In genomic region chr16:85492617-85492957, GRCh38 we compare ENCODE assay signal across 11 cellular contexts.
A peak's percentile ranks its signal among the peaks of the same experiment; 100 is the strongest.
DNase-seq lines count a peak whose midpoint lies in the region; ATAC-seq and TF ChIP-seq lines count a peak whose summit lies in the region.
"Had no signal": no experiment of that assay in that cellular context is flagged by ENCODE, and none has a peak within 500 bp of the region (broad histone marks: within the 10 kb centered on the region; RNA-seq: fewer than 3 reads in every experiment).

No MANE protein-coding gene starts in this region.

- H3K4me1 Mint-ChIP-seq in activated naive CD4-positive, alpha-beta T cell treated with anti-CD3 and anti-CD28 coated beads, Interleukin-2, amount 50 U/mL, for 24 hours, result peaks cover 8% of the 10 kb centered on the region
- H3K4me1 Mint-ChIP-seq in activated naive CD4-positive, alpha-beta T cell treated with anti-CD3 and anti-CD28 coated beads for 36 hours (ENCODE audit: low read depth), result peaks cover 4% of the 10 kb centered on the region
- H3K4me1 Mint-ChIP-seq in brain (peaks cover 53% of the 10 kb centered on the region), type B pancreatic cell (ENCODE audit: unreplicated experiment) (peaks cover 34% of the 10 kb centered on the region)

- CTCF ChIA-PET in activated naive CD4-positive, alpha-beta T cell treated with anti-CD3 and anti-CD28 coated beads for 36 hours (lab: Charles Lee), result interaction anchor here (1.1 to 4.1 kb wide), 4 partner anchors 9 to 118 kb away, joined by 3 to 19 read pairs (median 8); no protein-coding TSS in a partner anchor

- 59 to 74% methylated on average over 6 of the region's 6 CpGs for WGBS in lung, 2 donors

- H3K4me1 ChIP-seq in lung (ENCODE audit: control insufficient read depth in 2 of 2, insufficient read depth in 2 of 2, low read length in 2 of 2), result peaks cover 0 to 26% of the 10 kb centered on the region in 2 donors

- peak overlapping the region; percentile 34 to 48 for H3K27ac ChIP-seq in lung (ENCODE audit: low read depth in 1 of 2, low read length in 1 of 2)
- H3K27ac ChIP-seq: brain microvascular endothelial cell had no signal

- intact Hi-C loops in activated naive CD4-positive, alpha-beta T cell treated with anti-CD3 and anti-CD28 coated beads for 36 hours (cut with micrococcal nuclease), result no loop called here

- H3K27me3 ChIP-seq in lung (ENCODE audit: control insufficient read depth, insufficient read depth), result no peaks in the 10 kb centered on the region
- H3K27me3 ChIP-seq: brain microvascular endothelial cell had no signal

- no peak for ATAC-seq in lung (ENCODE audit: insufficient read depth, low FRiP score)
- no peak for ATAC-seq in SK-N-SH treated with all-trans-retinoic acid at 6 μM for 48 hours
- ATAC-seq in HG03196 (IDR thresholded peaks at IDR 0.05; ENCODE audit: unreplicated experiment), result no peak

- H3K4me3 Mint-ChIP-seq in activated naive CD4-positive, alpha-beta T cell treated with anti-CD3 and anti-CD28 coated beads, Interleukin-2, amount 50 U/mL, for 24 hours, result no peak overlapping the region
- no peak overlapping the region for H3K4me3 Mint-ChIP-seq in activated naive CD4-positive, alpha-beta T cell treated with anti-CD3 and anti-CD28 coated beads for 36 hours
- H3K4me3 Mint-ChIP-seq in brain (no peak overlapping the region), type B pancreatic cell (no peak overlapping the region)

- no peaks in the 10 kb centered on the region for H3K27me3 Mint-ChIP-seq in activated naive CD4-positive, alpha-beta T cell treated with anti-CD3 and anti-CD28 coated beads, Interleukin-2, amount 50 U/mL, for 24 hours
- no peaks in the 10 kb centered on the region for H3K27me3 Mint-ChIP-seq in activated naive CD4-positive, alpha-beta T cell treated with anti-CD3 and anti-CD28 coated beads for 36 hours (ENCODE audit: low read depth)
- peaks cover 2% of the 10 kb centered on the region for H3K27me3 Mint-ChIP-seq in brain
- peaks cover 2% of the 10 kb centered on the region for H3K27me3 Mint-ChIP-seq in type B pancreatic cell

- no peak overlapping the region for H3K4me3 ChIP-seq in lung

- TF ChIP-seq CTCF in brain (conservative IDR thresholded peaks at IDR 0.05) (no peak), lung (IDR thresholded peaks at IDR 0.05; ENCODE audit: control extremely low read depth, extremely low read depth) (no peak), type B pancreatic cell (conservative IDR thresholded peaks at IDR 0.05) (no peak)

- DNase-seq in activated naive CD4-positive, alpha-beta T cell treated with anti-CD3 and anti-CD28 coated beads for 36 hours, result no peak
- DNase-seq in lung (ENCODE audit: low spot score) (no peak), type B pancreatic cell (ENCODE audit: extremely low spot score, unreplicated experiment) (no peak), superior temporal gyrus (ENCODE audit: extremely low spot score) (no peak)
- DNase-seq: activated effector memory CD4-positive, alpha-beta T cell treated with anti-CD3 and anti-CD28 coated beads, Interleukin-2, amount 50 U/mL, for 16 hours; brain microvascular endothelial cell; stimulated activated CD4-positive, alpha-beta T cell treated with anti-CD3 and anti-CD28 coated beads, Interleukin-2, amount 100 ng/mL, for 48 hours had no signal

- no peaks in the 10 kb centered on the region for H3K9me3 Mint-ChIP-seq in activated naive CD4-positive, alpha-beta T cell treated with anti-CD3 and anti-CD28 coated beads, Interleukin-2, amount 50 U/mL, for 24 hours
- H3K9me3 Mint-ChIP-seq in activated naive CD4-positive, alpha-beta T cell treated with anti-CD3 and anti-CD28 coated beads for 36 hours, result no peaks in the 10 kb centered on the region
- H3K9me3 Mint-ChIP-seq in brain, result peaks cover 0 to 5% (median 0%) of the 10 kb centered on the region in 5 experiments
- H3K9me3 Mint-ChIP-seq in type B pancreatic cell, result no peaks in the 10 kb centered on the region

- no peaks in the 10 kb centered on the region for H3K36me3 Mint-ChIP-seq in activated naive CD4-positive, alpha-beta T cell treated with anti-CD3 and anti-CD28 coated beads, Interleukin-2, amount 50 U/mL, for 24 hours
- no peaks in the 10 kb centered on the region for H3K36me3 Mint-ChIP-seq in activated naive CD4-positive, alpha-beta T cell treated with anti-CD3 and anti-CD28 coated beads for 36 hours (ENCODE audit: low read depth)
- no peaks in the 10 kb centered on the region for H3K36me3 Mint-ChIP-seq in brain
- no peaks in the 10 kb centered on the region for H3K36me3 Mint-ChIP-seq in type B pancreatic cell

- H3K27ac Mint-ChIP-seq in activated naive CD4-positive, alpha-beta T cell treated with anti-CD3 and anti-CD28 coated beads, Interleukin-2, amount 50 U/mL, for 24 hours, result peak overlapping the region; percentile 2
- H3K27ac Mint-ChIP-seq in activated naive CD4-positive, alpha-beta T cell treated with anti-CD3 and anti-CD28 coated beads for 36 hours, result no peak overlapping the region
- H3K27ac Mint-ChIP-seq in brain (peak overlapping the region in 3 of 5 experiments; percentile 9 to 71 (median 70)), type B pancreatic cell (peak overlapping the region; percentile 86)

- H3K36me3 ChIP-seq in lung (ENCODE audit: control insufficient read depth in 2 of 2, insufficient read depth in 2 of 2, low read length in 2 of 2), result no peaks in the 10 kb centered on the region
- H3K36me3 ChIP-seq: brain microvascular endothelial cell had no signal

- no peaks in the 10 kb centered on the region for H3K9me3 ChIP-seq in lung (ENCODE audit: control insufficient read depth in 2 of 2, insufficient read depth in 1 of 2, low read length in 1 of 2)

TF ChIP-seq in SK-N-SH treated with all-trans-retinoic acid at 6 μM for 48 hours, 23 proteins besides CTCF, POLR2A, EP300 and RAD21 (continues in another document):
- TF ChIP-seq TSHZ2 (CRISPR knock-in tag; IDR thresholded peaks at IDR 0.05), result no peak
- no peak for TF ChIP-seq ZC3H10 (CRISPR knock-in tag; IDR thresholded peaks at IDR 0.05)
- no peak for TF ChIP-seq PATZ1 (CRISPR knock-in tag; IDR thresholded peaks at IDR 0.05; ENCODE audit: borderline replicate concordance)
- no peak for TF ChIP-seq ZFP30 (CRISPR knock-in tag; IDR thresholded peaks at IDR 0.05)
- no peak for TF ChIP-seq BACH2 (CRISPR knock-in tag; IDR thresholded peaks at IDR 0.05; ENCODE audit: borderline replicate concordance)
- no peak for TF ChIP-seq CREB5 (CRISPR knock-in tag; IDR thresholded peaks at IDR 0.05; ENCODE audit: low read depth)
- TF ChIP-seq RARB (CRISPR knock-in tag; IDR thresholded peaks at IDR 0.05), result no peak
- TF ChIP-seq TOX (CRISPR knock-in tag; IDR thresholded peaks at IDR 0.05; ENCODE audit: borderline replicate concordance), result no peak
- no peak for TF ChIP-seq ZFP3 (CRISPR knock-in tag; IDR thresholded peaks at IDR 0.05)
